ENCODE assay signal across 8 cellular contexts in genomic region chr13:51849145-51850101, GRCh38. TPM values are rescaled to one million over a fixed set of nuclear protein-coding genes. Genes with fewer than 3 reads are reported as not detected.
DNase-seq lines count a peak whose midpoint lies in the region; ATAC-seq, FAIRE-seq and TF ChIP-seq lines count a peak whose summit lies in the region.

No MANE protein-coding gene starts in this region.

- no peak overlapping the region for H3K23ac ChIP-seq in neuronal stem cell (ENCODE audit: low read depth, low read length, poor library complexity)

- no peak overlapping the region for H4K91ac ChIP-seq in neuronal stem cell (ENCODE audit: low read depth, low read length, poor library complexity)

- H3K4me1 ChIP-seq in neuronal stem cell (ENCODE audit: control insufficient read depth in 2 of 2, insufficient read depth in 1 of 2, low read depth in 1 of 2, low read length in 2 of 2) (peaks cover 0 to 2% of the 10 kb centered on the region in 2 donors), kidney (ENCODE audit: control insufficient read depth in 1 of 2, insufficient read depth in 1 of 2, low read depth in 1 of 2, low read length in 2 of 2) (peaks cover 0 to 4% of the 10 kb centered on the region in 2 donors)

- no peak for ATAC-seq in GM18505 (IDR thresholded peaks at IDR 0.05; ENCODE audit: unreplicated experiment)
- no peak for ATAC-seq in GM18858 (IDR thresholded peaks at IDR 0.05; ENCODE audit: unreplicated experiment)

- H3K27ac ChIP-seq in neuronal stem cell (replicated peaks; ENCODE audit: low read length) (no peak overlapping the region), kidney (ENCODE audit: low read depth in 2 of 2, low read length in 2 of 2) (no peak overlapping the region)

- no peaks in the 10 kb centered on the region for H3K36me3 Mint-ChIP-seq in chondrocyte (ENCODE audit: low read depth)

- H3K4me1 Mint-ChIP-seq in chondrocyte (ENCODE audit: low read depth), result peaks cover 23% of the 10 kb centered on the region

- H2AFZ ChIP-seq in neuronal stem cell (ENCODE audit: low read length), result peak overlapping the region; percentile 61

- no peak overlapping the region for H3K4me3 ChIP-seq in neuronal stem cell (ENCODE audit: low read length in 2 of 2)
- H3K4me3 ChIP-seq in kidney (ENCODE audit: low read length in 2 of 2), result no peak overlapping the region

- H2BK120ac ChIP-seq in neuronal stem cell (ENCODE audit: low read depth, low read length), result no peak overlapping the region

- TF ChIP-seq CTCF in chondrocyte (IDR thresholded peaks at IDR 0.05), result peak; percentile 69
- no peak for TF ChIP-seq CTCF in kidney (IDR thresholded peaks at IDR 0.05; ENCODE audit: borderline replicate concordance, extremely low read depth, insufficient read depth)

- no CpG with 5 or more reads among the region's 21 CpGs for WGBS in neuronal stem cell (ENCODE audit: extremely low coverage in 2 of 2, insufficient read length in 2 of 2, insufficient replicate concordance in 1 of 2), 2 donors

- H3K4ac ChIP-seq in neuronal stem cell (ENCODE audit: low read length), result no peak overlapping the region

- H3K4me3 Mint-ChIP-seq in chondrocyte (ENCODE audit: unreplicated experiment), result no peak overlapping the region

- TF ChIP-seq POLR2A in GM18505 (IDR thresholded peaks at IDR 0.05; ENCODE audit: borderline replicate concordance, extremely low read depth, insufficient read depth, insufficient read length), result no peak

- no peak overlapping the region for H2AK5ac ChIP-seq in neuronal stem cell (ENCODE audit: low read depth, low read length)

- no peak overlapping the region for H2BK12ac ChIP-seq in neuronal stem cell (ENCODE audit: low read length)

- intact Hi-C loops in kidney (cut with DNase I), result no loop called here

- no peaks in the 10 kb centered on the region for H3K79me1 ChIP-seq in neuronal stem cell (ENCODE audit: low read depth, low read length)

- peaks cover 0 to 3% (median 0%) of the 10 kb centered on the region in 3 experiments for H3K27me3 ChIP-seq in neuronal stem cell (ENCODE audit: control insufficient read depth in 3 of 3, insufficient read depth in 3 of 3, low read depth in 1 of 3, low read length in 3 of 3)

- H4K8ac ChIP-seq in neuronal stem cell (ENCODE audit: low read depth, low read length), result no peak overlapping the region

- H3K9me3 Mint-ChIP-seq in chondrocyte (ENCODE audit: low read depth), result no peaks in the 10 kb centered on the region

- FAIRE-seq in GM19239 (lab: Jason Lieb, UNC) (peak; percentile 37), kidney (lab: Jason Lieb, UNC) (no peak)

- H3K14ac ChIP-seq in neuronal stem cell (ENCODE audit: low read length), result no peak overlapping the region

- DNase-seq in AG08395 (ENCODE audit: low spot score) (peak; percentile 19), GM19239 (ENCODE audit: insufficient read length, low spot score) (peak; percentile 28), SK-MEL-5 (ENCODE audit: low read depth, low spot score) (peak; percentile 56), chondrocyte (ENCODE audit: low spot score) (no peak), neuronal stem cell (ENCODE audit: low spot score) (peak; percentile 40), kidney (no peak)

- no peak overlapping the region for H2BK15ac ChIP-seq in neuronal stem cell (ENCODE audit: low read length)

- no peak overlapping the region for H2BK5ac ChIP-seq in neuronal stem cell (ENCODE audit: low read length)

- H3K9me3 ChIP-seq in neuronal stem cell (replicated peaks in 1 of 2; ENCODE audit: control insufficient read depth in 2 of 2, insufficient read depth in 1 of 2, low read depth in 1 of 2, low read length in 2 of 2) (peaks cover 4 to 8% of the 10 kb centered on the region in 2 donors), kidney (ENCODE audit: control insufficient read depth in 1 of 2, low read length in 2 of 2) (no peaks in the 10 kb centered on the region)

- no peak overlapping the region for H3K18ac ChIP-seq in neuronal stem cell (ENCODE audit: low read length)

- no peak overlapping the region for H3K4me2 ChIP-seq in neuronal stem cell (ENCODE audit: insufficient read depth, low read length, poor library complexity, severe bottlenecking)

- H3K36me3 ChIP-seq in neuronal stem cell (replicated peaks in 1 of 2; ENCODE audit: control insufficient read depth in 2 of 2, insufficient read depth in 2 of 2, low read length in 2 of 2), result no peaks in the 10 kb centered on the region
- no peaks in the 10 kb centered on the region for H3K36me3 ChIP-seq in kidney (ENCODE audit: control insufficient read depth in 1 of 2, insufficient read depth in 2 of 2, low read length in 2 of 2)

- in situ Hi-C loops in SK-MEL-5 (cut with HindIII; ENCODE audit: low pct_unique_long_range_greater_than_20kb, low sequenced_read_pairs), result no loop called here

- H3K27ac Mint-ChIP-seq in chondrocyte (ENCODE audit: unreplicated experiment), result peak overlapping the region; percentile 66

- H3K9ac ChIP-seq in neuronal stem cell (ENCODE audit: low read depth, low read length, poor library complexity) (no peak overlapping the region), kidney (ENCODE audit: low read length in 2 of 2) (no peak overlapping the region)

- H3K27me3 Mint-ChIP-seq in chondrocyte (ENCODE audit: low read depth), result no peaks in the 10 kb centered on the region

RNA-seq across cellular contexts. Expression of gene TMEM272, which starts 4.4 kb away (rescaled TPM):
- 1.2 and 1.8 TPM in 2 replicates for total RNA-seq in SK-MEL-5 (2014; rRNA removed; shearing (Covaris generic))
- 0.83 and 2.4 TPM in 2 replicates for polyA plus RNA-seq in SK-MEL-5 (2015; cell fraction: cytosol; rRNA removed)
- polyA plus RNA-seq in SK-MEL-5 (2015; cell fraction: nucleus; rRNA removed), result 3.7 and 8.5 TPM in 2 replicates
- 0.10 to 0.12 TPM in 2 of 3 replicates, not detected in the other for total RNA-seq in chondrocyte
- 0.04 TPM for polyA plus RNA-seq in neuronal stem cell (2013, experiment 1 of 2)
- polyA plus RNA-seq in neuronal stem cell (2013, experiment 2 of 2), result 0.03 TPM
- 0.19 TPM for total RNA-seq in kidney
- 0.28 TPM for polyA plus RNA-seq in kidney (ENCODE audit: insufficient read depth, low read depth, low replicate concordance)

RNA-seq across cellular contexts. Expression of gene CCDC70, which starts 12.3 kb away (rescaled TPM):
- not detected in 2 replicates for total RNA-seq in SK-MEL-5 (2014; rRNA removed; shearing (Covaris generic))
- polyA plus RNA-seq in SK-MEL-5 (2015; cell fraction: cytosol; rRNA removed), result not detected in 2 replicates
- not detected in 2 replicates for polyA plus RNA-seq in SK-MEL-5 (2015; cell fraction: nucleus; rRNA removed)
- total RNA-seq in chondrocyte, result not detected in 3 replicates
- polyA plus RNA-seq in neuronal stem cell (2013, experiment 1 of 2), result not detected
- polyA plus RNA-seq in neuronal stem cell (2013, experiment 2 of 2), result not detected
- total RNA-seq in kidney, result not detected
- polyA plus RNA-seq in kidney (ENCODE audit: insufficient read depth, low read depth, low replicate concordance), result not detected

RNA-seq across cellular contexts. Expression of gene DHRS12, which starts 45.5 kb away (rescaled TPM):
- 3.9 and 5.8 TPM in 2 replicates for total RNA-seq in SK-MEL-5 (2014; rRNA removed; shearing (Covaris generic))
- polyA plus RNA-seq in SK-MEL-5 (2015; cell fraction: cytosol; rRNA removed), result 5.8 and 10.3 TPM in 2 replicates
- 10.6 and 34.4 TPM in 2 replicates for polyA plus RNA-seq in SK-MEL-5 (2015; cell fraction: nucleus; rRNA removed)
- total RNA-seq in chondrocyte (7.6 to 10.6 TPM (median 7.9 TPM) in 3 replicates), kidney (20.4 TPM)
- polyA plus RNA-seq in neuronal stem cell (2013, experiment 1 of 2), result 18.5 TPM
- polyA plus RNA-seq in neuronal stem cell (2013, experiment 2 of 2), result 20.4 TPM
- 36.1 TPM for polyA plus RNA-seq in kidney (ENCODE audit: insufficient read depth, low read depth, low replicate concordance)

Comparison
In these comparisons a context has a peak if more than half of its experiments do, and no peak if none do; other contexts are left out.
1. DNase-seq: peak in AG08395 (single experiment), GM19239 (single experiment), SK-MEL-5 (single experiment) and neuronal stem cell (single experiment); none in chondrocyte (single experiment) and kidney (single experiment).